ENCODE assay signal across 1 cellular context in the genomic region with DNA sequence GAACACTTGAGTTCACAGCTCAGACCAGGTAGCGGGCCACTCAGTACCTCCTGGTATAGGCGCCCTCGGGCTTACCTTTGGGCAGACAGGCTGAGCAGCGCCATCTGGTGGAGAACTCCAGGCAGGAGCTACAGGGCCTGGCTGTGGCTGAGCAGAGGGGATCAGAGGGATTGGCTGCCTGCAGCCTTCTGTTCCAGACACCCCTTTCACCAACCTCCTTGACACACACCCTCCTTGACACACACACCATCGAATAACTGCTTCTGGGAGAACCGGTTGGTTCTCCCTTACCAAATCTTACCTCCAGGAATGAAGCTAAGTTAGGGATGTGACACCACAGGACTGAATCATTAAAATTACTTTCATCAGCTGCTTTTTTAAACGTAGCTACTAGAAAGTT.
TF ChIP-seq lines count a peak whose summit lies in the region.

No MANE protein-coding gene starts in this region.

TF ChIP-seq in GM12878, 131 proteins besides CTCF, POLR2A, EP300 and RAD21:
- TF ChIP-seq SMC3 (IDR thresholded peaks at IDR 0.05; ENCODE audit: borderline replicate concordance, low read length) (peak; percentile 78), POU2F2 (IDR thresholded peaks at IDR 0.05; ENCODE audit: borderline replicate concordance, low read depth, low read length) (0 out of 3 replicates have a peak, but pooled peaks have one; percentile 20), SMARCA5 (IDR thresholded peaks at IDR 0.05) (0 out of 2 replicates have a peak, but pooled peaks have one; percentile 43), YY1 (IDR thresholded peaks at IDR 0.05; ENCODE audit: low read depth, low read length) (peak; percentile 40; the same call in 1 of the 2 replicates), IRF4 (IDR thresholded peaks at IDR 0.05; ENCODE audit: low read depth, low read length) (0 out of 2 replicates have a peak, but pooled peaks have one; percentile 11), SMAD1 (IDR thresholded peaks at IDR 0.05; ENCODE audit: low read depth, partially characterized antibody) (no peak)
